Comparison of ENCODE assay signal across 14 cellular contexts in genomic region chr7:20348408-20348807, GRCh38. TPM values are rescaled to one million over a fixed set of nuclear protein-coding genes. Genes with fewer than 3 reads are reported as not detected.
DNase-seq lines count a peak whose midpoint lies in the region; ATAC-seq and TF ChIP-seq lines count a peak whose summit lies in the region.
"Had no signal": no experiment of that assay in that cellular context is flagged by ENCODE, and none has a peak within 500 bp of the region (broad histone marks: within the 10 kb centered on the region; RNA-seq: fewer than 3 reads in every experiment).

No MANE protein-coding gene starts in this region.

- no peak for TF ChIP-seq RAD21 in SK-N-SH (IDR thresholded peaks at IDR 0.05; ENCODE audit: low read length)

- peaks cover 4 to 22% of the 10 kb centered on the region in 2 experiments; a peak in 2 of 4 replicates for H3K4me1 ChIP-seq in SK-N-SH (ENCODE audit: control insufficient read depth in 1 of 2, insufficient read depth in 2 of 2, low read depth in 1 of 2, low read length in 1 of 2)
- H3K4me1 ChIP-seq: BLaER1 had no signal

- POLR2A ChIA-PET in SK-N-SH (lab: Yijun Ruan, JAX) = no interaction called here

- H3K27me3 ChIP-seq in SK-N-SH (ENCODE audit: insufficient read depth) = no peaks in the 10 kb centered on the region
- H3K27me3 ChIP-seq: BLaER1 had no signal

- WGBS in SK-N-SH (ENCODE audit: low lambda C conversion rate) = 70% methylated on average over 2 of the region's 2 CpGs

- H3F3A ChIP-seq in SK-N-SH (replicated peaks; ENCODE audit: insufficient read depth) = peaks cover 4% of the 10 kb centered on the region

- no peaks in the 10 kb centered on the region for H3K9me2 ChIP-seq in SK-N-SH

- no peak for TF ChIP-seq CTCF in SK-N-SH (IDR thresholded peaks at IDR 0.05)
- TF ChIP-seq CTCF in cardiac fibroblast (IDR thresholded peaks at IDR 0.05; ENCODE audit: low read depth, low read length) = no peak

- no peaks in the 10 kb centered on the region for H4K20me1 ChIP-seq in SK-N-SH (ENCODE audit: insufficient read depth)
- H4K20me1 ChIP-seq: BLaER1 had no signal

- no peak for TF ChIP-seq EP300 in SK-N-SH (IDR thresholded peaks at IDR 0.05; ENCODE audit: borderline replicate concordance in 1 of 2, low read depth in 1 of 2, low read length in 1 of 2)

- no peaks in the 10 kb centered on the region for H3K9me3 ChIP-seq in SK-N-SH
- H3K9me3 ChIP-seq: BLaER1 had no signal

- H3K36me3 ChIP-seq in SK-N-SH (replicated peaks in 1 of 2; ENCODE audit: control insufficient read depth in 1 of 2, insufficient read depth in 2 of 2, low read length in 1 of 2) = no peaks in the 10 kb centered on the region
- H3K36me3 ChIP-seq: BLaER1 had no signal

- H3K9ac ChIP-seq in SK-N-SH = no peak overlapping the region
- H3K9ac ChIP-seq: BLaER1, GM23248, KMS-11 had no signal

- no peak for ATAC-seq in SK-N-SH treated with all-trans-retinoic acid at 6 μM for 48 hours
- no peak for ATAC-seq in HG02840 (IDR thresholded peaks at IDR 0.05; ENCODE audit: low FRiP score, unreplicated experiment)
- no peak for ATAC-seq in Right ventricle myocardium superior (ENCODE audit: poor library complexity)
- ATAC-seq: CD8-positive, alpha-beta T cell had no signal

- intact Hi-C loops in Right ventricle myocardium superior (cut with DNase I) = no loop called here

- no peak overlapping the region for H2AFZ ChIP-seq in SK-N-SH (ENCODE audit: low read depth)
- H2AFZ ChIP-seq: GM23248 had no signal

- H3K79me2 ChIP-seq in SK-N-SH (ENCODE audit: insufficient read depth) = no peaks in the 10 kb centered on the region

- no peak overlapping the region for H3K4me2 ChIP-seq in SK-N-SH
- H3K4me2 ChIP-seq: BLaER1, KMS-11 had no signal

- no peak for DNase-seq in SK-N-SH
- DNase-seq in cardiac fibroblast (ENCODE audit: low read depth in 2 of 2) = peak; percentile 29 to 33
- no peak for DNase-seq in LoVo (ENCODE audit: low spot score)
- no peak for DNase-seq in Right ventricle myocardium superior
- DNase-seq: CD8-positive, alpha-beta T cell; COR-L47; GM23248; HCEC 1CT had no signal

- H3K27ac ChIP-seq in SK-N-SH (ENCODE audit: low read depth in 2 of 2, low read length in 1 of 2) = no peak overlapping the region
- H3K27ac ChIP-seq: 22Rv1, BLaER1, GM23248, KMS-11 had no signal

- H3K4me3 ChIP-seq in SK-N-SH (ENCODE audit: low read depth in 2 of 2, low read length in 1 of 2) (no peak overlapping the region), cardiac fibroblast (replicated peaks in 1 of 2; ENCODE audit: low read depth in 2 of 2, low read length in 2 of 2) (no peak overlapping the region)
- H3K4me3 ChIP-seq: BLaER1, GM23248 had no signal

- CTCF ChIA-PET in SK-N-SH (lab: Yijun Ruan, JAX) = interaction anchor here (1.0 to 1.4 kb wide), 2 partner anchors 9 to 12 kb away, joined by 3 to 4 read pairs; no protein-coding TSS in a partner anchor

TF ChIP-seq in SK-N-SH, 30 proteins besides CTCF, POLR2A, EP300 and RAD21:
- no peak for TF ChIP-seq JUND (IDR thresholded peaks at IDR 0.05)
- TF ChIP-seq REST (IDR thresholded peaks at IDR 0.05; ENCODE audit: low read depth, low read length) = peak; percentile 91

TF ChIP-seq in SK-N-SH treated with all-trans-retinoic acid at 6 μM for 48 hours, 23 proteins besides CTCF, POLR2A, EP300 and RAD21:
- TF ChIP-seq OSR1 (CRISPR knock-in tag; IDR thresholded peaks at IDR 0.05) = no peak
- TF ChIP-seq, protein P1, sequence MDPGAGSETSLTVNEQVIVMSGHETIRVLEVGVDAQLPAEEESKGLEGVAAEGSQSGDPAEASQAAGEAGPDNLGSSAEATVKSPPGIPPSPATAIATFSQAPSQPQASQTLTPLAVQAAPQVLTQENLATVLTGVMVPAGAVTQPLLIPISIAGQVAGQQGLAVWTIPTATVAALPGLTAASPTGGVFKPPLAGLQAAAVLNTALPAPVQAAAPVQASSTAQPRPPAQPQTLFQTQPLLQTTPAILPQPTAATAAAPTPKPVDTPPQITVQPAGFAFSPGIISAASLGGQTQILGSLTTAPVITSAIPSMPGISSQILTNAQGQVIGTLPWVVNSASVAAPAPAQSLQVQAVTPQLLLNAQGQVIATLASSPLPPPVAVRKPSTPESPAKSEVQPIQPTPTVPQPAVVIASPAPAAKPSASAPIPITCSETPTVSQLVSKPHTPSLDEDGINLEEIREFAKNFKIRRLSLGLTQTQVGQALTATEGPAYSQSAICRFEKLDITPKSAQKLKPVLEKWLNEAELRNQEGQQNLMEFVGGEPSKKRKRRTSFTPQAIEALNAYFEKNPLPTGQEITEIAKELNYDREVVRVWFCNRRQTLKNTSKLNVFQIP (CRISPR knock-in tag; IDR thresholded peaks at IDR 0.05; ENCODE audit: borderline replicate concordance, low read depth) = no peak
- TF ChIP-seq ZNF565 (CRISPR knock-in tag; conservative IDR thresholded peaks at IDR 0.05; ENCODE audit: low read depth) = no peak

TF ChIP-seq in PFSK-1, 5 proteins besides CTCF, POLR2A, EP300 and RAD21:
- TF ChIP-seq REST (IDR thresholded peaks at IDR 0.05; ENCODE audit: insufficient read depth in 1 of 2, low read depth in 2 of 2, low read length in 2 of 2) (peak; percentile 69 to 89), FOXP2 (optimal IDR thresholded peaks at IDR 0.05; ENCODE audit: borderline replicate concordance, extremely low read depth, extremely low read length, insufficient read depth) (no peak), TAF1 (IDR thresholded peaks at IDR 0.05; ENCODE audit: borderline replicate concordance, insufficient read depth, low read length) (no peak)

RNA-seq across cellular contexts. Expression of gene ITGB8, which starts 17.7 kb away (rescaled TPM):
- polyA plus RNA-seq in SK-N-SH (2012; rRNA removed) = 0.62 and 0.99 TPM in 2 replicates
- polyA plus RNA-seq in SK-N-SH (2012; cell fraction: cytosol; rRNA removed) = 0.81 and 0.82 TPM in 2 replicates
- 1.2 and 2.0 TPM in 2 replicates for polyA plus RNA-seq in SK-N-SH (2012; cell fraction: nucleus; rRNA removed)
- polyA plus RNA-seq in PFSK-1 (2012; ENCODE audit: insufficient read length, low read depth) = 0.21 TPM
- 1.9 TPM for total RNA-seq in Right ventricle myocardium superior
- total RNA-seq: CD8-positive, alpha-beta T cell had no signal

Comparison
In these comparisons a context has a peak if more than half of its experiments do, and no peak if none do; other contexts are left out.
1. DNase-seq: peak in cardiac fibroblast (2 of 2); none in SK-N-SH (single experiment), LoVo (single experiment) and Right ventricle myocardium superior (single experiment).